In genomic region chr6:33428219-33428890, GRCh38 we compare ENCODE assay signal across 8 cellular contexts. TPM values are rescaled to one million over a fixed set of nuclear protein-coding genes. Genes with fewer than 3 reads are reported as not detected.
DNase-seq lines count a peak whose midpoint lies in the region; ATAC-seq and TF ChIP-seq lines count a peak whose summit lies in the region.

No MANE protein-coding gene starts in this region.

- peaks cover 3% of the 10 kb centered on the region; the same call in 1 of the 2 replicates for H3K36me3 ChIP-seq in DOHH2 (ENCODE audit: control insufficient read depth, low read length)
- H3K36me3 ChIP-seq in HUES64 (ENCODE audit: insufficient read depth, low read length): peaks cover 9% of the 10 kb centered on the region
- peaks cover 67% of the 10 kb centered on the region for H3K36me3 ChIP-seq in WERI-Rb-1

- ATAC-seq in natural killer cell treated with Interleukin-12 subunit alpha and Interleukin-12 subunit beta and Interleukin-15 and Interleukin-18, amount 100 ng/mL, for 72 hours: no peak
- ATAC-seq in GM18870 (IDR thresholded peaks at IDR 0.05; ENCODE audit: unreplicated experiment) (no peak), GM21529 (IDR thresholded peaks at IDR 0.05; ENCODE audit: unreplicated experiment) (no peak)

- peaks cover 68% of the 10 kb centered on the region for H3K4me1 ChIP-seq in DOHH2 (ENCODE audit: control insufficient read depth, low read length)
- peaks cover 48% of the 10 kb centered on the region for H3K4me1 ChIP-seq in HUES64 (ENCODE audit: insufficient read depth, low read length)

- 21% methylated on average over 29 of the region's 33 CpGs for WGBS in HUES64

- H3K4me2 ChIP-seq in DOHH2 (ENCODE audit: low read length): peak overlapping the region; percentile 97

- peaks cover 8% of the 10 kb centered on the region for H3K36me3 Mint-ChIP-seq in natural killer cell treated with Interleukin-12 subunit alpha and Interleukin-12 subunit beta and Interleukin-15 and Interleukin-18, amount 100 ng/mL, for 72 hours

- H3K4me3 ChIP-seq in DOHH2 (ENCODE audit: low read length) (peak overlapping the region; percentile 81), HUES64 (ENCODE audit: low read length) (peak overlapping the region; percentile 48), WERI-Rb-1 (ENCODE audit: low read depth, low read length) (peak overlapping the region; percentile 37), epithelial cell of proximal tubule (ENCODE audit: low read depth, low read length) (peak overlapping the region; percentile 85)

- H3K9me3 Mint-ChIP-seq in natural killer cell treated with Interleukin-12 subunit alpha and Interleukin-12 subunit beta and Interleukin-15 and Interleukin-18, amount 100 ng/mL, for 72 hours: no peaks in the 10 kb centered on the region

- peak overlapping the region; percentile 81 to 89 for H3K27ac Mint-ChIP-seq in natural killer cell treated with Interleukin-12 subunit alpha and Interleukin-12 subunit beta and Interleukin-15 and Interleukin-18, amount 100 ng/mL, for 72 hours

- H3K9ac ChIP-seq in HUES64 (ENCODE audit: low read depth, low read length): 0 out of 2 replicates have a peak overlapping the region, but pooled peaks have one; percentile 23

- peak overlapping the region; percentile 94 for H3K4me3 Mint-ChIP-seq in natural killer cell treated with Interleukin-12 subunit alpha and Interleukin-12 subunit beta and Interleukin-15 and Interleukin-18, amount 100 ng/mL, for 72 hours

- no peaks in the 10 kb centered on the region for H4K20me1 ChIP-seq in DOHH2 (ENCODE audit: control insufficient read depth, insufficient read depth, low read depth, low read length)

- H3K9me2 ChIP-seq in DOHH2 (replicated peaks; ENCODE audit: control insufficient read depth, low read length): no peaks in the 10 kb centered on the region

- H3K4me1 Mint-ChIP-seq in natural killer cell treated with Interleukin-12 subunit alpha and Interleukin-12 subunit beta and Interleukin-15 and Interleukin-18, amount 100 ng/mL, for 72 hours (ENCODE audit: low read depth in 2 of 2): peaks cover 76 to 83% of the 10 kb centered on the region in 2 donors

- 0 out of 2 replicates have a peak, but pooled peaks cover 1% of the 10 kb centered on the region for H3K27me3 ChIP-seq in DOHH2 (ENCODE audit: control insufficient read depth, low read length)
- no peaks in the 10 kb centered on the region for H3K27me3 ChIP-seq in HUES64 (ENCODE audit: insufficient read depth, low read length)
- no peaks in the 10 kb centered on the region for H3K27me3 ChIP-seq in WERI-Rb-1 (ENCODE audit: insufficient read depth, low read depth, severe bottlenecking)

- peaks cover 61% of the 10 kb centered on the region for H3K79me2 ChIP-seq in DOHH2 (ENCODE audit: control insufficient read depth, low read length)

- DNase-seq in WERI-Rb-1: peak; percentile 66
- DNase-seq in epithelial cell of proximal tubule (ENCODE audit: low read depth): no peak
- no peak for DNase-seq in natural killer cell treated with Interleukin-12 subunit alpha and Interleukin-12 subunit beta and Interleukin-15 and Interleukin-18, amount 100 ng/mL, for 72 hours (ENCODE audit: low spot score)
- DNase-seq in DMS153 treated with DMSO at 0.1 percent for 48 hours (lab: John Stamatoyannopoulos, UW; ENCODE audit: unreplicated experiment): no peak

- peaks cover 33% of the 10 kb centered on the region for H3F3A ChIP-seq in DOHH2 (ENCODE audit: control insufficient read depth, insufficient read depth)

- TF ChIP-seq CTCF in DOHH2 (IDR thresholded peaks at IDR 0.05; ENCODE audit: low read depth, low read length, poor library complexity, severe bottlenecking) (peak; percentile 73), WERI-Rb-1 (IDR thresholded peaks at IDR 0.05; ENCODE audit: low read depth, low read length) (peak; percentile 60), epithelial cell of proximal tubule (conservative IDR thresholded peaks at IDR 0.05; ENCODE audit: low read depth, low read length) (peak; percentile 49)

- H3K27ac ChIP-seq in DOHH2 (ENCODE audit: low read depth, low read length) (peak overlapping the region; percentile 72), HUES64 (ENCODE audit: low read depth, low read length) (peak overlapping the region; percentile 64; the same call in 1 of the 2 replicates), WERI-Rb-1 (peak overlapping the region; percentile 10; the same call in 1 of the 2 replicates)

- H3K9me3 ChIP-seq in DOHH2 (ENCODE audit: control insufficient read depth, insufficient read depth, low read length) (no peaks in the 10 kb centered on the region), HUES64 (ENCODE audit: insufficient read depth, low read depth, low read length) (no peaks in the 10 kb centered on the region), WERI-Rb-1 (ENCODE audit: severe bottlenecking) (no peaks in the 10 kb centered on the region)

- no peaks in the 10 kb centered on the region for H3K27me3 Mint-ChIP-seq in natural killer cell treated with Interleukin-12 subunit alpha and Interleukin-12 subunit beta and Interleukin-15 and Interleukin-18, amount 100 ng/mL, for 72 hours

RNA-seq across cellular contexts. Expression of gene SYNGAP1, which starts 8.5 kb away (rescaled TPM):
- 51.5 TPM for polyA plus RNA-seq in HUES64 (2013, experiment 1 of 2)
- 50.1 TPM for polyA plus RNA-seq in HUES64 (2013, experiment 2 of 2)
- total RNA-seq in epithelial cell of proximal tubule: 0.87 and 2.3 TPM in 2 replicates
- total RNA-seq in natural killer cell treated with Interleukin-12 subunit alpha and Interleukin-12 subunit beta and Interleukin-15 and Interleukin-18, amount 100 ng/mL, for 72 hours: 10 to 100 TPM; 17.7 to 77.0 TPM

RNA-seq across cellular contexts. Expression of gene CUTA, which starts 10.4 kb away (rescaled TPM):
- polyA plus RNA-seq in HUES64 (2013, experiment 1 of 2): 210 TPM
- 234 TPM for polyA plus RNA-seq in HUES64 (2013, experiment 2 of 2)
- 206 and 273 TPM in 2 replicates for total RNA-seq in epithelial cell of proximal tubule
- total RNA-seq in natural killer cell treated with Interleukin-12 subunit alpha and Interleukin-12 subunit beta and Interleukin-15 and Interleukin-18, amount 100 ng/mL, for 72 hours: 100 to 1,000 TPM; 106 to 156 TPM

RNA-seq across cellular contexts. Expression of gene PHF1, which starts 17.5 kb away (rescaled TPM):
- polyA plus RNA-seq in HUES64 (2013, experiment 1 of 2): 34.9 TPM
- polyA plus RNA-seq in HUES64 (2013, experiment 2 of 2): 39.5 TPM
- total RNA-seq in epithelial cell of proximal tubule: 20.7 and 25.4 TPM in 2 replicates
- 10 to 100 TPM; 46.5 to 66.6 TPM for total RNA-seq in natural killer cell treated with Interleukin-12 subunit alpha and Interleukin-12 subunit beta and Interleukin-15 and Interleukin-18, amount 100 ng/mL, for 72 hours

RNA-seq across cellular contexts. Expression of gene ZBTB9, which starts 26.0 kb away (rescaled TPM):
- 20.3 TPM for polyA plus RNA-seq in HUES64 (2013, experiment 1 of 2)
- polyA plus RNA-seq in HUES64 (2013, experiment 2 of 2): 16.4 TPM
- total RNA-seq in epithelial cell of proximal tubule: 4.3 and 4.6 TPM in 2 replicates
- 10 to 100 TPM; 10.9 to 25.4 TPM for total RNA-seq in natural killer cell treated with Interleukin-12 subunit alpha and Interleukin-12 subunit beta and Interleukin-15 and Interleukin-18, amount 100 ng/mL, for 72 hours

RNA-seq across cellular contexts. Expression of gene KIFC1, which starts 36.7 kb away (rescaled TPM):
- polyA plus RNA-seq in HUES64 (2013, experiment 1 of 2): 61.5 TPM
- polyA plus RNA-seq in HUES64 (2013, experiment 2 of 2): 66.2 TPM
- total RNA-seq in epithelial cell of proximal tubule: 117 and 126 TPM in 2 replicates
- total RNA-seq in natural killer cell treated with Interleukin-12 subunit alpha and Interleukin-12 subunit beta and Interleukin-15 and Interleukin-18, amount 100 ng/mL, for 72 hours: 100 to 1,000 TPM in 1 of 2 donors, 10 to 100 TPM in 1; 52.9 to 115 TPM

Comparison
In these comparisons a context has a peak if more than half of its experiments do, and no peak if none do; other contexts are left out.
1. H3K27ac ChIP-seq: peak in every context shown above with its lines; median percentile 72 in DOHH2; 64 in HUES64; 10 in WERI-Rb-1.